Comparison of ENCODE assay signal across 25 cellular contexts in the genomic region with DNA sequence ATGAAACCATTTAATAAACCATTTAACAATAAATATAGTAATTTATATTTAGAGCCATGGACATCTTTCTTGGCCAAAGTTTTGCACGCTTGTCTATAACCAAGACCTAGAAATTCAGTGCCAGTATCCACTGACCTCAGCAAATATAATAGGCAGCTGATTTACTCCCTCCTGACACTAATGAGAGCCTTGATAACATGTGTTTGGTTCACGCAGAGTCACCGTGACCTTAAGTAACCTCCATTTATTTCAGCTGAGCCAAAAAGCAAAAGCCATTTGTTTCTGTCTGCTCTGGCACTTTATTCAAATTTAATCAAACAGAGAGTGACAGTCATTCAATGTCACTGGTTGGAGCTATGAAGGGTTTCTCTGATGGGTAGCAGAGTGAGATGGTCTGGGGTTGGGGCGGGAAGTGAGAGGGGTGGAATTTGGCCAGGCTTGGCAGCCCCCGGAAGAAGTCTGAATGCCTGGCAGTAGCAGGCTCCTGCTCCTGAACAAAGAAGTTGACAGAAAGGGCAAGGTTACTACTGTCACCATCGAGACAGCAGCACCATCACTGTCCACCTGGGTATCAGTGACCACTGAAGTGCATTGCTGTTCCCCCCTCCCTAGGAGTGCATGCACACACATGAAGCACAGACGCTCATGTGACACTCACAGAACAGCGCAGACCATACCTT. TPM values are rescaled to one million over a fixed set of nuclear protein-coding genes. Genes with fewer than 3 reads are reported as not detected.
DNase-seq lines count a peak whose midpoint lies in the region; ATAC-seq, FAIRE-seq and TF ChIP-seq lines count a peak whose summit lies in the region.
"Had no signal": no experiment of that assay in that cellular context is flagged by ENCODE, and none has a peak within 500 bp of the region (broad histone marks: within the 10 kb centered on the region; RNA-seq: fewer than 3 reads in every experiment).

No MANE protein-coding gene starts in this region.

- no peak overlapping the region for H3K4me3 ChIP-seq in BE2C (ENCODE audit: low read depth, low read length)
- no peak overlapping the region for H3K4me3 ChIP-seq in heart left ventricle
- H3K4me3 ChIP-seq in pancreas = no peak overlapping the region
- H3K4me3 ChIP-seq: transverse colon had no signal

- DNase-seq in BE2C (peak; percentile 29), NCI-H146 (lab: John Stamatoyannopoulos, UW) (peak; percentile 35), heart left ventricle (no peak), pancreas (peak in 2 of 6 donors; percentile 32 to 35), dedifferentiated amniotic fluid mesenchymal stem cell (ENCODE audit: extremely low spot score) (no peak), DMS53 (lab: John Stamatoyannopoulos, UW) (no peak)
- DNase-seq: ACHN; activated CD8-positive, alpha-beta memory T cell treated with anti-CD3 and anti-CD28 coated beads, Interleukin-2, amount 10 ng/mL, durations not matched to agents 7 days and 5 days; activated T-cell treated with anti-CD3 and anti-CD28 coated beads, Interleukin-2, amount 50 U/mL, for 48 hours; DMS79; GDM1; HCEC 1CT; left colon; mesendoderm; MM.1S; NCI-H1436; SHP77 treated with DMSO at 0.1 percent for 48 hours; stimulated activated CD4-positive, alpha-beta T cell treated with anti-CD3 and anti-CD28 coated beads, Interleukin-12 subunit alpha, Interleukin-12 subunit beta, amount 100 ng/mL, for 4 hours; stimulated activated CD4-positive, alpha-beta T cell treated with anti-CD3 and anti-CD28 coated beads, Interleukin-4, amount 100 ng/mL, for 1 hour; transverse colon had no signal

- H3K27ac ChIP-seq in heart left ventricle (peak overlapping the region in 6 of 12 donors; percentile 18 to 64 (median 48)), pancreas (peak overlapping the region in 1 of 4 donors; percentile 22)
- H3K27ac ChIP-seq: transverse colon had no signal

- H3K27me3 ChIP-seq in BE2C (no peaks in the 10 kb centered on the region), heart left ventricle (no peaks in the 10 kb centered on the region), pancreas (no peaks in the 10 kb centered on the region)
- H3K27me3 ChIP-seq: transverse colon had no signal

- TF ChIP-seq CTCF in BE2C (IDR thresholded peaks at IDR 0.05; ENCODE audit: low read depth, low read length) (no peak), heart left ventricle (IDR thresholded peaks at IDR 0.05) (no peak), pancreas (IDR thresholded peaks at IDR 0.05) (no peak)

- 49 to 55% (median 53%) methylated on average over 8 of the region's 8 CpGs for WGBS in heart left ventricle, 4 donors
- 35 to 38% methylated on average over 8 of the region's 8 CpGs for WGBS in pancreas, 2 donors

- TF ChIP-seq POLR2A in heart left ventricle (IDR thresholded peaks at IDR 0.05) = no peak

- H3K36me3 ChIP-seq in BE2C (no peaks in the 10 kb centered on the region), heart left ventricle (peaks cover 0 to 9% (median 0%) of the 10 kb centered on the region in 9 donors), pancreas (no peaks in the 10 kb centered on the region)
- H3K36me3 ChIP-seq: transverse colon had no signal

- H3K9me3 ChIP-seq in BE2C (no peaks in the 10 kb centered on the region), heart left ventricle (peaks cover 0 to 6% (median 0%) of the 10 kb centered on the region in 12 donors), pancreas (no peaks in the 10 kb centered on the region)
- H3K9me3 ChIP-seq: transverse colon had no signal

- FAIRE-seq in pancreas (lab: Jason Lieb, UNC) = no peak
- FAIRE-seq: endothelial cell of umbilical vein, GM19239 had no signal

- intact Hi-C loops in heart left ventricle (cut with DNase I) = loop anchor here in 1 of 10 donors (2.0 kb wide), 1 partner anchor 14 kb away; no protein-coding TSS in a partner anchor
- intact Hi-C loops in pancreas (cut with DNase I) = no loop called here

- peaks cover 17% of the 10 kb centered on the region for H3K4me1 ChIP-seq in BE2C
- H3K4me1 ChIP-seq in heart left ventricle = peaks cover 0 to 34% (median 16%) of the 10 kb centered on the region in 12 donors
- peaks cover 4 to 21% (median 16%) of the 10 kb centered on the region in 3 donors for H3K4me1 ChIP-seq in pancreas
- H3K4me1 ChIP-seq: transverse colon had no signal

- ATAC-seq in heart left ventricle = peak; percentile 83 to 90 (median 86)
- peak; percentile 89 to 97 (median 92) for ATAC-seq in pancreas
- no peak for ATAC-seq in GM21786 (IDR thresholded peaks at IDR 0.05; ENCODE audit: unreplicated experiment)
- ATAC-seq: activated CD8-positive, alpha-beta memory T cell treated with anti-CD3 and anti-CD28 coated beads, Interleukin-2, amount 10 ng/mL, durations not matched to agents 7 days and 5 days; left colon; WTC11 had no signal

RNA-seq across cellular contexts. Expression of a gene that starts 43.1 kb away (rescaled TPM):
- 1.9 TPM for polyA plus RNA-seq in BE2C (2012; ENCODE audit: insufficient read depth, insufficient read length, low read depth)
- total RNA-seq in heart left ventricle = 10 to 100 TPM in 6 of 9 donors, 1 to 10 TPM in 3; 3.4 to 33.0 (median 11.0) TPM
- 1 to 10 TPM; 2.1 to 7.4 TPM for polyA plus RNA-seq in heart left ventricle
- 1 to 10 TPM in 2 of 6 donors, under 1 TPM in 4; 0.28 to 1.5 (median 0.62) TPM for total RNA-seq in pancreas
- polyA plus RNA-seq in pancreas = 1 to 10 TPM; 1.9 to 3.1 TPM
- total RNA-seq: NCI-H460 had no signal

RNA-seq across cellular contexts. Expression of a gene that starts 51.0 kb away (rescaled TPM):
- 16.9 TPM for polyA plus RNA-seq in BE2C (2012; ENCODE audit: insufficient read depth, insufficient read length, low read depth)
- total RNA-seq in heart left ventricle (10 to 100 TPM in 4 of 9 donors, 1 to 10 TPM in 5; 7.0 to 19.6 (median 9.8) TPM), pancreas (10 to 100 TPM in 1 of 6 donors, 1 to 10 TPM in 5; 4.5 to 12.0 (median 7.1) TPM)
- polyA plus RNA-seq in heart left ventricle (10 to 100 TPM in 1 of 2 donors, 1 to 10 TPM in 1; 2.7 to 10.8 TPM), pancreas (1 to 10 TPM; 2.1 to 6.2 TPM)

RNA-seq across cellular contexts. Expression of a gene that starts 51.1 kb away (rescaled TPM):
- 9.2 TPM for polyA plus RNA-seq in BE2C (2012; ENCODE audit: insufficient read depth, insufficient read length, low read depth)
- total RNA-seq in heart left ventricle = 10 to 100 TPM in 5 of 9 donors, 1 to 10 TPM in 4; 5.7 to 14.7 (median 10.5) TPM
- polyA plus RNA-seq in heart left ventricle = 10 to 100 TPM in 1 of 2 donors, 1 to 10 TPM in 1; 6.0 to 15.6 TPM
- 1 to 10 TPM; 4.9 to 9.9 (median 5.2) TPM for total RNA-seq in pancreas
- polyA plus RNA-seq in pancreas = 1 to 10 TPM; 3.0 to 5.7 TPM

Comparison
In these comparisons a context has a peak if more than half of its experiments do, and no peak if none do; other contexts are left out.
1. DNase-seq: peak in BE2C (single experiment) and NCI-H146 (single experiment); none in heart left ventricle (0 of 5), dedifferentiated amniotic fluid mesenchymal stem cell (single experiment) and DMS53 (single experiment).